Comparison of ENCODE assay signal across 18 cellular contexts in the genomic region with DNA sequence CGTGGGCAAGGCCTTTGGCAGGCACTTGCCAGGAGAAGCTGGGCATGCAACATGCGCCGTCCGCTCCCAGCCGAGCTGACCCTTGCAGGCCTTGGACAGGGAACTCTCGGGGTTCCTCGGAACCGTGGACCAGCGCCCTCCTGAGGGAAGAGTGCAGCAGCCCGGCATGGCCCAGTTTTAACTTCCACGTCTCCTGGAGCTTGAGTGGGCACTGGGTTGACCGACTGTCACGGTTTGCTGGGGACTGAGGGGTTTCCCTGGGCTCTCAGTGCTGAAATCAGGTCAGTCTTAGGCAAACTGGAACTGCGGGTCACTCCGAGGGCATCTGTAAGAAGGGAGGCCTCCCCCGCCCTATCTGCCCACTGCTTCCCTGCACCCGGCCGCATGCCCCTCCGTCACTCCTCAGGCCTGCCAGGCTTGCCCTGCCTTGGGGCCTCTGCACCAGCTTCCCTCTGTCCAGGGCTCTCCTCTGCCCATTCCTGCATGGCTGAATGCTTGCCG.
DNase-seq lines count a peak whose midpoint lies in the region; ATAC-seq and TF ChIP-seq lines count a peak whose summit lies in the region.
"Had no signal": no experiment of that assay in that cellular context is flagged by ENCODE, and none has a peak within 500 bp of the region (broad histone marks: within the 10 kb centered on the region; RNA-seq: fewer than 3 reads in every experiment).

No MANE protein-coding gene starts in this region.

- DNase-seq in H7 (peak; percentile 79), chondrocyte (ENCODE audit: low spot score) (peak; percentile 92), lower lobe of right lung (peak; percentile 47), thyroid gland (peak; percentile 91), NCI-H128 (lab: John Stamatoyannopoulos, UW; ENCODE audit: unreplicated experiment) (no peak), HT-29 (ENCODE audit: low spot score) (no peak)
- DNase-seq: ACHN, DMS 273 treated with DMSO at 0.1 percent for 48 hours, DND-41, IMR-90, NCI-H1436, NCI-H2029, NCI-H345, NCI-H524 treated with DMSO at 0.1 percent for 48 hours, PC-3, RPMI8226 had no signal

- H3K36me3 Mint-ChIP-seq in chondrocyte (ENCODE audit: low read depth): no peaks in the 10 kb centered on the region

- TF ChIP-seq CTCF in chondrocyte (IDR thresholded peaks at IDR 0.05) (no peak), lower lobe of right lung (IDR thresholded peaks at IDR 0.05) (no peak), thyroid gland (IDR thresholded peaks at IDR 0.05) (peak in 4 of 6 experiments; percentile 52 to 60 (median 54))

- no peaks in the 10 kb centered on the region for H3K4me1 Mint-ChIP-seq in chondrocyte (ENCODE audit: low read depth)

- H3K27me3 ChIP-seq in H7 (ENCODE audit: control insufficient read depth, insufficient read depth, low read length): no peaks in the 10 kb centered on the region
- H3K27me3 ChIP-seq in lower lobe of right lung (ENCODE audit: low read depth): no peaks in the 10 kb centered on the region
- no peaks in the 10 kb centered on the region for H3K27me3 ChIP-seq in thyroid gland
- H3K27me3 ChIP-seq: SJCRH30 had no signal

- H3K27ac Mint-ChIP-seq in chondrocyte (ENCODE audit: unreplicated experiment): no peak overlapping the region

- H3K9me3 ChIP-seq in lower lobe of right lung: no peaks in the 10 kb centered on the region
- H3K9me3 ChIP-seq in thyroid gland: no peaks in the 10 kb centered on the region
- H3K9me3 ChIP-seq: SJCRH30 had no signal

- H3K9me3 Mint-ChIP-seq in chondrocyte (ENCODE audit: low read depth): peaks cover 4% of the 10 kb centered on the region

- H3K4me3 Mint-ChIP-seq in chondrocyte (ENCODE audit: unreplicated experiment): no peak overlapping the region

- peaks cover 7% of the 10 kb centered on the region for H3K27me3 Mint-ChIP-seq in chondrocyte (ENCODE audit: low read depth)

- H3K4me3 ChIP-seq in H7 (ENCODE audit: insufficient read depth, low read depth, low read length): no peak overlapping the region
- H3K4me3 ChIP-seq in lower lobe of right lung: no peak overlapping the region
- no peak overlapping the region for H3K4me3 ChIP-seq in thyroid gland (replicated peaks in 1 of 3)
- H3K4me3 ChIP-seq: SJCRH30 had no signal

- ATAC-seq in lower lobe of right lung: no peak
- ATAC-seq in GM18909 (IDR thresholded peaks at IDR 0.05; ENCODE audit: poor library complexity, unreplicated experiment): no peak
- ATAC-seq: PC-3 had no signal

- TF ChIP-seq POLR2A in thyroid gland (IDR thresholded peaks at IDR 0.05): no peak

- H3K36me3 ChIP-seq in H7 (replicated peaks; ENCODE audit: control insufficient read depth, insufficient read depth, low read length) (no peaks in the 10 kb centered on the region), lower lobe of right lung (no peaks in the 10 kb centered on the region), thyroid gland (no peaks in the 10 kb centered on the region)
- H3K36me3 ChIP-seq: SJCRH30 had no signal

- WGBS in thyroid gland, 2 donors: 50 to 60% methylated on average over 13 to 20 of the region's 20 CpGs

- H3K27ac ChIP-seq in lower lobe of right lung (no peak overlapping the region), thyroid gland (peak overlapping the region; percentile 64 to 76 (median 65))
- H3K27ac ChIP-seq: SJCRH30 had no signal

- peaks cover 17% of the 10 kb centered on the region for H3K4me1 ChIP-seq in lower lobe of right lung
- peaks cover 32 to 45% of the 10 kb centered on the region in 2 donors for H3K4me1 ChIP-seq in thyroid gland
- H3K4me1 ChIP-seq: SJCRH30 had no signal

- intact Hi-C loops in lower lobe of right lung (cut with DNase I) (no loop called here), thyroid gland (cut with DNase I) (no loop called here)

Comparison
In these comparisons a context has a peak if more than half of its experiments do, and no peak if none do; other contexts are left out.
1. DNase-seq: peak in H7 (single experiment), chondrocyte (single experiment), lower lobe of right lung (single experiment) and thyroid gland (2 of 2); none in NCI-H128 (single experiment) and HT-29 (single experiment).
2. CTCF ChIP-seq: peak in thyroid gland (4 of 6); none in chondrocyte (single experiment) and lower lobe of right lung (single experiment).